In genomic region chr4:73936969-73937368, GRCh38 we compare ENCODE assay signal across 33 cellular contexts. TPM values are rescaled to one million over a fixed set of nuclear protein-coding genes. Genes with fewer than 3 reads are reported as not detected.
"Had no signal": no experiment of that assay in that cellular context is flagged by ENCODE, and none has a peak within 500 bp of the region (broad histone marks: within the 10 kb centered on the region; RNA-seq: fewer than 3 reads in every experiment).

No MANE protein-coding gene starts in this region.

- ATAC-seq: foreskin keratinocyte; gastroesophageal sphincter; heart left ventricle; left lobe of liver; natural killer cell treated with Interleukin-12 subunit alpha and Interleukin-12 subunit beta and Interleukin-15 and Interleukin-18, amount 100 ng/mL, for 72 hours; stimulated activated memory B cell treated with anti-CD40 and anti-IgM and Interleukin-4, amounts not matched to agents 10 μg/mL and 1 μg/mL and 100 μg/mL, for 72 hours; stimulated activated naive CD8-positive, alpha-beta T cell treated with anti-CD3 and anti-CD28 coated beads, Interleukin-15, Interleukin-2, amounts not matched to agents 100 U/mL and 50 U/mL, for 24 hours had no signal

- H3K4me3 Mint-ChIP-seq: memory B cell; naive B cell; natural killer cell treated with Interleukin-12 subunit alpha and Interleukin-12 subunit beta and Interleukin-15 and Interleukin-18, amount 100 ng/mL, for 72 hours; neural crest cell; stimulated activated memory B cell treated with anti-CD40 and anti-IgM and Interleukin-4, amounts not matched to agents 10 μg/mL and 1 μg/mL and 100 μg/mL, for 72 hours; type B pancreatic cell had no signal

- H3K9ac ChIP-seq: parathyroid adenoma had no signal

- H3K79me2 ChIP-seq: parathyroid adenoma had no signal

- DNase-seq: dermis blood vessel endothelial cell; effector memory CD4-positive, alpha-beta T cell; foreskin keratinocyte; heart left ventricle; hippocampal formation; islet precursor cell; kidney glomerular epithelial cell; naive B cell; sigmoid colon; spleen; stimulated activated CD4-positive, alpha-beta T cell treated with anti-CD3 and anti-CD28 coated beads, Interleukin-4, amount 100 ng/mL, for 4 hours; stimulated activated naive CD8-positive, alpha-beta T cell treated with anti-CD3 and anti-CD28 coated beads, Interleukin-15, Interleukin-2, amounts not matched to agents 100 U/mL and 50 U/mL, for 24 hours; substantia nigra; testis; tibial artery had no signal

- H3K4me1 ChIP-seq: esophagus muscularis mucosa, foreskin keratinocyte, gastroesophageal sphincter, heart left ventricle, parathyroid adenoma, prostate gland, right atrium auricular region, sigmoid colon, spleen, testis, tibial artery had no signal

- FAIRE-seq: endothelial cell of umbilical vein had no signal

- H3K36me3 ChIP-seq: esophagus muscularis mucosa, gastroesophageal sphincter, heart left ventricle, neutrophil, prostate gland, right atrium auricular region, sigmoid colon, spleen, tibial artery had no signal

- H3K4me3 ChIP-seq: coronary artery, esophagus muscularis mucosa, gastroesophageal sphincter, heart left ventricle, lung, prostate gland, right atrium auricular region, sigmoid colon, spleen, testis, tibial artery had no signal

- H3K27ac ChIP-seq: coronary artery, esophagus muscularis mucosa, foreskin keratinocyte, gastroesophageal sphincter, heart left ventricle, neutrophil, parathyroid adenoma, prostate gland, right atrium auricular region, sigmoid colon, spleen, testis, tibial artery had no signal

- H3K9me3 Mint-ChIP-seq: memory B cell; neural crest cell; stimulated activated memory B cell treated with anti-CD40 and anti-IgM and Interleukin-4, amounts not matched to agents 10 μg/mL and 1 μg/mL and 100 μg/mL, for 72 hours; type B pancreatic cell had no signal

- H3K27ac Mint-ChIP-seq: memory B cell; naive B cell; natural killer cell treated with Interleukin-12 subunit alpha and Interleukin-12 subunit beta and Interleukin-15 and Interleukin-18, amount 100 ng/mL, for 72 hours; stimulated activated memory B cell treated with anti-CD40 and anti-IgM and Interleukin-4, amounts not matched to agents 10 μg/mL and 1 μg/mL and 100 μg/mL, for 72 hours; type B pancreatic cell had no signal

- H3K4me1 Mint-ChIP-seq: memory B cell; naive B cell; neural crest cell; stimulated activated memory B cell treated with anti-CD40 and anti-IgM and Interleukin-4, amounts not matched to agents 10 μg/mL and 1 μg/mL and 100 μg/mL, for 72 hours had no signal

- H3K27me3 ChIP-seq: foreskin keratinocyte, right atrium auricular region, sigmoid colon, spleen, testis, tibial artery had no signal

- H3K36me3 Mint-ChIP-seq: memory B cell; naive B cell; natural killer cell treated with Interleukin-12 subunit alpha and Interleukin-12 subunit beta and Interleukin-15 and Interleukin-18, amount 100 ng/mL, for 72 hours; stimulated activated memory B cell treated with anti-CD40 and anti-IgM and Interleukin-4, amounts not matched to agents 10 μg/mL and 1 μg/mL and 100 μg/mL, for 72 hours; type B pancreatic cell had no signal

- H2AFZ ChIP-seq: parathyroid adenoma had no signal

- H3K9me3 ChIP-seq: esophagus muscularis mucosa, gastroesophageal sphincter, heart left ventricle, neutrophil, prostate gland, right atrium auricular region, sigmoid colon, spleen, testis, tibial artery had no signal

- H3K27me3 Mint-ChIP-seq: natural killer cell treated with Interleukin-12 subunit alpha and Interleukin-12 subunit beta and Interleukin-15 and Interleukin-18, amount 100 ng/mL, for 72 hours; stimulated activated memory B cell treated with anti-CD40 and anti-IgM and Interleukin-4, amounts not matched to agents 10 μg/mL and 1 μg/mL and 100 μg/mL, for 72 hours had no signal

RNA-seq across cellular contexts. Expression of gene PF4, which starts 44.9 kb away (rescaled TPM):
- total RNA-seq: dermis blood vessel endothelial cell; endothelial cell of umbilical vein; fibroblast of lung; foreskin keratinocyte; gastroesophageal sphincter; natural killer cell treated with Interleukin-12 subunit alpha and Interleukin-12 subunit beta and Interleukin-15 and Interleukin-18, amount 100 ng/mL, for 72 hours; neural crest cell; omental fat pad; prostate gland; testis had no signal
- polyA plus RNA-seq: endothelial cell of umbilical vein, fibroblast of lung, foreskin keratinocyte had no signal

RNA-seq across cellular contexts. Expression of gene PPBP, which starts 51.0 kb away (rescaled TPM):
- total RNA-seq: dermis blood vessel endothelial cell; endothelial cell of umbilical vein; epithelial cell of proximal tubule; fibroblast of lung; foreskin keratinocyte; gastroesophageal sphincter; natural killer cell treated with Interleukin-12 subunit alpha and Interleukin-12 subunit beta and Interleukin-15 and Interleukin-18, amount 100 ng/mL, for 72 hours; neural crest cell; prostate gland; sigmoid colon; testis had no signal
- polyA plus RNA-seq: endothelial cell of umbilical vein, fibroblast of lung, foreskin keratinocyte had no signal
